Comparison of ENCODE assay signal across 11 cellular contexts in genomic region chr2:46002507-46002883, GRCh38.
DNase-seq lines count a peak whose midpoint lies in the region; ATAC-seq and TF ChIP-seq lines count a peak whose summit lies in the region.
"Had no signal": no experiment of that assay in that cellular context is flagged by ENCODE, and none has a peak within 500 bp of the region (broad histone marks: within the 10 kb centered on the region; RNA-seq: fewer than 3 reads in every experiment).

No MANE protein-coding gene starts in this region.

- H3K27me3 ChIP-seq in tibial artery, result no peaks in the 10 kb centered on the region
- H3K27me3 ChIP-seq: adrenal gland, foreskin keratinocyte had no signal

- no peaks in the 10 kb centered on the region for H3K9me3 ChIP-seq in tibial artery
- H3K9me3 ChIP-seq: adrenal gland had no signal

- peaks cover 0 to 27% (median 5%) of the 10 kb centered on the region in 4 donors for H3K4me1 ChIP-seq in tibial artery

- H3K36me3 ChIP-seq in tibial artery, result peaks cover 0 to 27% (median 0%) of the 10 kb centered on the region in 3 donors
- H3K36me3 ChIP-seq: adrenal gland had no signal

- intact Hi-C loops in tibial artery (cut with DNase I; ENCODE audit: low total_unique reads), result no loop called here

- H3K27ac ChIP-seq in tibial artery, result peak overlapping the region; percentile 41 to 45
- H3K27ac ChIP-seq: foreskin keratinocyte had no signal

- DNase-seq in NCI-H1417 (lab: John Stamatoyannopoulos, UW) (peak; percentile 15 to 71 (median 42)), NCI-H1417 treated with DMSO at 0.1 percent for 48 hours (lab: John Stamatoyannopoulos, UW) (no peak), cardiac fibroblast (ENCODE audit: low read depth in 2 of 2) (peak; percentile 51 to 83), islet precursor cell (peak; percentile 15), tibial artery (no peak), EL (no peak)
- DNase-seq: adrenal gland, midbrain had no signal

- TF ChIP-seq CTCF in cardiac fibroblast (IDR thresholded peaks at IDR 0.05; ENCODE audit: low read depth, low read length) (no peak), tibial artery (IDR thresholded peaks at IDR 0.05) (no peak)

- H3K4me3 ChIP-seq in cardiac fibroblast (replicated peaks in 1 of 2; ENCODE audit: low read depth in 2 of 2, low read length in 2 of 2) (no peak overlapping the region), tibial artery (no peak overlapping the region)
- H3K4me3 ChIP-seq: adrenal gland had no signal

- ATAC-seq in GM19023 (IDR thresholded peaks at IDR 0.05; ENCODE audit: unreplicated experiment), result no peak
- no peak for ATAC-seq in HG03460 (IDR thresholded peaks at IDR 0.05; ENCODE audit: unreplicated experiment)
- ATAC-seq: foreskin keratinocyte had no signal

Comparison
In these comparisons a context has a peak if more than half of its experiments do, and no peak if none do; other contexts are left out.
1. DNase-seq: peak in NCI-H1417 (3 of 3), cardiac fibroblast (2 of 2) and islet precursor cell (single experiment); none in NCI-H1417 treated with DMSO at 0.1 percent for 48 hours (single experiment), tibial artery (0 of 2) and EL (single experiment).